Comparison of ENCODE assay signal across 2 cellular contexts in genomic region chr7:1070544-1071342, GRCh38.
TF ChIP-seq lines count a peak whose summit lies in the region.

No MANE protein-coding gene starts in this region.

TF ChIP-seq in HEK293, 187 proteins besides CTCF, POLR2A, EP300 and RAD21:
- TF ChIP-seq ZNF514 (tag by site-specific recombination; IDR thresholded peaks at IDR 0.05), result no peak
- no peak for TF ChIP-seq ZNF133 (tag by site-specific recombination; IDR thresholded peaks at IDR 0.05)
- peak; percentile 85 for TF ChIP-seq ZSCAN4 (tag by site-specific recombination; IDR thresholded peaks at IDR 0.05)
- no peak for TF ChIP-seq ZNF394 (tag by site-specific recombination; IDR thresholded peaks at IDR 0.05; ENCODE audit: borderline replicate concordance)
- no peak for TF ChIP-seq ZNF48 (tag by site-specific recombination; IDR thresholded peaks at IDR 0.05)
- no peak for TF ChIP-seq ZNF138 (tag by site-specific recombination; IDR thresholded peaks at IDR 0.05; ENCODE audit: borderline replicate concordance)
- peak; percentile 15 for TF ChIP-seq ZBTB26 (tag by site-specific recombination; optimal IDR thresholded peaks at IDR 0.05)
- TF ChIP-seq ZNF76 (tag by site-specific recombination; IDR thresholded peaks at IDR 0.05; ENCODE audit: borderline replicate concordance, low read depth), result no peak
- no peak for TF ChIP-seq ZFHX2 (tag by site-specific recombination; conservative IDR thresholded peaks at IDR 0.05)

TF ChIP-seq in K562, 482 proteins besides CTCF, POLR2A, EP300 and RAD21:
- TF ChIP-seq CEBPG (CRISPR knock-in tag; IDR thresholded peaks at IDR 0.05) (peak; percentile 18; the same call in 1 of the 2 replicates), CEBPG (tag; conservative IDR thresholded peaks at IDR 0.05 in 1 of 2, IDR thresholded peaks at IDR 0.05 in 1 of 2) (no peak), SRSF3 (IDR thresholded peaks at IDR 0.05; ENCODE audit: insufficient read depth, low read length) (no peak), TFAP4 (CRISPR knock-in tag; IDR thresholded peaks at IDR 0.05; ENCODE audit: borderline replicate concordance) (no peak), PCBP1 (IDR thresholded peaks at IDR 0.05; ENCODE audit: low read depth, low read length, poor library complexity, severe bottlenecking) (no peak), TRIM28 (IDR thresholded peaks at IDR 0.05) (no peak), NCOA2 (IDR thresholded peaks at IDR 0.05; ENCODE audit: partially characterized antibody in 2 of 2) (no peak), ZNF274 (IDR thresholded peaks at IDR 0.05; ENCODE audit: borderline replicate concordance, low read depth, low read length) (no peak), PHF20 (IDR thresholded peaks at IDR 0.05; ENCODE audit: partially characterized antibody) (peak; percentile 78), NELFE (IDR thresholded peaks at IDR 0.05; ENCODE audit: insufficient read depth, insufficient read length) (no peak), SREBF2 (CRISPR knock-in tag; IDR thresholded peaks at IDR 0.05) (no peak), ADNP (tag; IDR thresholded peaks at IDR 0.05) (no peak), DLX4 (CRISPR knock-in tag; IDR thresholded peaks at IDR 0.05) (no peak), ZC3H4 (CRISPR knock-in tag; IDR thresholded peaks at IDR 0.05; ENCODE audit: borderline replicate concordance) (0 out of 2 replicates have a peak, but pooled peaks have one; percentile 25), BCLAF1 (IDR thresholded peaks at IDR 0.05; ENCODE audit: borderline replicate concordance in 1 of 2, control insufficient read depth in 1 of 2, low read depth in 2 of 2, low read length in 1 of 2) (no peak), NFIX (CRISPR knock-in tag; IDR thresholded peaks at IDR 0.05; ENCODE audit: low read depth) (no peak), SMARCE1 (IDR thresholded peaks at IDR 0.05) (no peak), POLR2H (tag; IDR thresholded peaks at IDR 0.05; ENCODE audit: low read depth) (no peak), SP2 (IDR thresholded peaks at IDR 0.05; ENCODE audit: extremely low read depth, low read depth, low read length, poor library complexity, severe bottlenecking) (no peak), VEZF1 (CRISPR knock-in tag; IDR thresholded peaks at IDR 0.05) (no peak), ZNF224 (CRISPR knock-in tag; IDR thresholded peaks at IDR 0.05) (no peak), ZNF512 (tag; IDR thresholded peaks at IDR 0.05) (no peak), BRF1 (IDR thresholded peaks at IDR 0.05; ENCODE audit: borderline replicate concordance, extremely low read depth, insufficient read length) (no peak), HDAC6 (IDR thresholded peaks at IDR 0.05; ENCODE audit: low read depth, low read length) (no peak), MAX (CRISPR knock-in tag; IDR thresholded peaks at IDR 0.05) (peak; percentile 75; the same call in 1 of the 2 replicates), DDX20 (tag; IDR thresholded peaks at IDR 0.05; ENCODE audit: low read depth) (no peak), ETV5 (CRISPR knock-in tag; IDR thresholded peaks at IDR 0.05; ENCODE audit: low read depth) (no peak), ZNF263 (CRISPR knock-in tag; IDR thresholded peaks at IDR 0.05; ENCODE audit: borderline replicate concordance) (no peak), USF1 (CRISPR knock-in tag; IDR thresholded peaks at IDR 0.05) (peak; percentile 53; the same call in 1 of the 2 replicates), KDM1A (IDR thresholded peaks at IDR 0.05) (peak in 1 of 2 experiments; percentile 65; a peak in 1 of 4 replicates), GTF3C2 (IDR thresholded peaks at IDR 0.05; ENCODE audit: borderline replicate concordance, extremely low read depth, insufficient read length) (no peak), NFE2 (IDR thresholded peaks at IDR 0.05; ENCODE audit: low read depth) (no peak), CLOCK (CRISPR knock-in tag; IDR thresholded peaks at IDR 0.05; ENCODE audit: borderline replicate concordance) (no peak), NR2C1 (IDR thresholded peaks at IDR 0.05) (no peak), NR2C1 (tag; IDR thresholded peaks at IDR 0.05) (no peak), HDAC8 (tag; IDR thresholded peaks at IDR 0.05) (no peak), USF2 (CRISPR knock-in tag; IDR thresholded peaks at IDR 0.05) (no peak), NFRKB (IDR thresholded peaks at IDR 0.05; ENCODE audit: low read depth) (0 out of 2 replicates have a peak, but pooled peaks have one; percentile 39)
TF ChIP-seq in K562: peak in this region for 7.
